ENCODE assay signal across 18 cellular contexts in the genomic region with DNA sequence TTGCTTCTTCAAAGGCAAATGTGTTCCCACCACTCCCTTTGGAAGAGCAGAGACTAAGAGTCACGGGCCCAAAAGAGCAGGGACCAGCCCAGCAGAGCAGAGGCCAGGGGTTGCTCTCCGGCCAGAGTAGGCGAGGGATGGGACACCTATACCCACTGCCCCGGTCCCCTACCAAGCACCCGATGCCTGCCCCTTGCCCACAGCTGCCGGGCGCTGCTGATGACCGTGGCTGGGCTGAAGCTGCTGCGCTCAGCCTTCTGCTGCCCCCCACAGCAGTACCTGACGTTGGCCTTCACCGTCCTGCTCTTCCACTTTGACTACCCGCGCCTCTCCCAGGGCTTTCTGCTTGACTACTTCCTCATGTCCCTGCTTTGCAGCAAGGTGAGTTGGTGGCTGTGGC. TPM values are rescaled to one million over a fixed set of nuclear protein-coding genes. Genes with fewer than 3 reads are reported as not detected.
DNase-seq lines count a peak whose midpoint lies in the region; ATAC-seq, FAIRE-seq and TF ChIP-seq lines count a peak whose summit lies in the region.
"Had no signal": no experiment of that assay in that cellular context is flagged by ENCODE, and none has a peak within 500 bp of the region (broad histone marks: within the 10 kb centered on the region; RNA-seq: fewer than 3 reads in every experiment).

No MANE protein-coding gene starts in this region.

- no peak for TF ChIP-seq RAD21 in HepG2 (CRISPR knock-in tag; IDR thresholded peaks at IDR 0.05)

- H4K20me1 ChIP-seq in HepG2 (ENCODE audit: insufficient read depth, low read length), result no peaks in the 10 kb centered on the region

- H3K79me2 ChIP-seq in HepG2 (ENCODE audit: insufficient read depth, low read length), result no peaks in the 10 kb centered on the region

- H3K4ac ChIP-seq in neuronal stem cell (ENCODE audit: low read length), result no peak overlapping the region

- H3K9ac ChIP-seq in HepG2 (ENCODE audit: insufficient read depth, low read depth, low read length) (no peak overlapping the region), neuronal stem cell (ENCODE audit: low read depth, low read length, poor library complexity) (peak overlapping the region; percentile 1)

- no TSS peak for BruUV-seq in HepG2 (replicated peaks; lab: Mats Ljungman, UMichigan)

- TF ChIP-seq POLR2A in HepG2 (IDR thresholded peaks at IDR 0.05; ENCODE audit: insufficient read depth in 1 of 2, low read depth in 2 of 2, low read length in 2 of 2), result no peak
- no peak for TF ChIP-seq POLR2A in right lobe of liver (IDR thresholded peaks at IDR 0.05)

- H2AK5ac ChIP-seq in neuronal stem cell (ENCODE audit: low read depth, low read length), result no peak overlapping the region

- H3K9me3 ChIP-seq in HepG2 (ENCODE audit: low read length), result no peaks in the 10 kb centered on the region
- no peaks in the 10 kb centered on the region for H3K9me3 ChIP-seq in right lobe of liver
- H3K9me3 ChIP-seq in neuronal stem cell (replicated peaks in 1 of 2; ENCODE audit: control insufficient read depth in 2 of 2, insufficient read depth in 1 of 2, low read depth in 1 of 2, low read length in 2 of 2), result no peaks in the 10 kb centered on the region
- H3K9me3 ChIP-seq: A549 had no signal

- CTCF ChIA-PET in activated naive CD4-positive, alpha-beta T cell treated with anti-CD3 and anti-CD28 coated beads for 36 hours (lab: Charles Lee), result interaction anchor here (0.9 to 1.8 kb wide), 4 partner anchors 11 to 82 kb away, joined by 3 to 6 read pairs (median 4); partner anchors contain the start of gene SIPA1
- CTCF ChIA-PET in HepG2 (lab: Yijun Ruan, JAX; ENCODE audit: low intra/inter-chr PET ratio, low total read pairs), result no interaction called here

- no peak overlapping the region for H2BK12ac ChIP-seq in neuronal stem cell (ENCODE audit: low read length)

- WGBS in HepG2 (ENCODE audit: low lambda C conversion rate), result 98% methylated on average over 9 of the region's 13 CpGs
- WGBS in right lobe of liver (ENCODE audit: insufficient coverage, low coverage, low lambda C conversion rate, missing lambda C conversion rate), result 89% methylated on average over 4 of the region's 13 CpGs
- WGBS in neuronal stem cell (ENCODE audit: extremely low coverage in 2 of 2, insufficient read length in 2 of 2, insufficient replicate concordance in 1 of 2), 2 donors, result no CpG with 5 or more reads among the region's 13 CpGs

- intact Hi-C loops in activated naive CD4-positive, alpha-beta T cell treated with anti-CD3 and anti-CD28 coated beads for 36 hours (cut with micrococcal nuclease), result loop anchor here (2.0 kb wide), 1 partner anchor 80 kb away; no protein-coding TSS in a partner anchor
- intact Hi-C loops in HepG2 (cut with micrococcal nuclease; ENCODE audit: unreplicated experiment) (no loop called here), right lobe of liver (cut with DNase I) (loop anchor here (10.0 kb wide), 3 partner anchors 78 to 198 kb away; no protein-coding TSS in a partner anchor)

- H3K27me3 ChIP-seq in HepG2 (ENCODE audit: control insufficient read depth in 1 of 2, insufficient read depth in 2 of 2, low read length in 2 of 2) (no peaks in the 10 kb centered on the region), right lobe of liver (no peaks in the 10 kb centered on the region), neuronal stem cell (ENCODE audit: control insufficient read depth in 3 of 3, insufficient read depth in 3 of 3, low read depth in 1 of 3, low read length in 3 of 3) (peaks cover 0 to 1% (median 0%) of the 10 kb centered on the region in 3 experiments)

- no peaks in the 10 kb centered on the region for H3K9me3 Mint-ChIP-seq in activated naive CD4-positive, alpha-beta T cell treated with anti-CD3 and anti-CD28 coated beads for 36 hours
- H3K9me3 Mint-ChIP-seq: CD14-positive monocyte; CD4-positive, alpha-beta memory T cell; HFFc6 had no signal

- H3K4me2 ChIP-seq in HepG2 (ENCODE audit: low read depth, low read length), result no peak overlapping the region
- no peak overlapping the region for H3K4me2 ChIP-seq in neuronal stem cell (ENCODE audit: insufficient read depth, low read length, poor library complexity, severe bottlenecking)
- H3K4me2 ChIP-seq: A549 had no signal

- H3K4me3 Mint-ChIP-seq in activated naive CD4-positive, alpha-beta T cell treated with anti-CD3 and anti-CD28 coated beads for 36 hours, result no peak overlapping the region
- H3K4me3 Mint-ChIP-seq: CD14-positive monocyte; CD4-positive, alpha-beta memory T cell; HFFc6 had no signal

- POLR2A ChIA-PET in HepG2 (lab: Yijun Ruan, JAX), result interaction anchor here (1.3 to 2.4 kb wide), 3 partner anchors 10 to 25 kb away, joined by 4 to 19 read pairs (median 4); partner anchors contain the start of gene SIPA1

- H4K91ac ChIP-seq in neuronal stem cell (ENCODE audit: low read depth, low read length, poor library complexity), result no peak overlapping the region

- H3K79me1 ChIP-seq in neuronal stem cell (ENCODE audit: low read depth, low read length), result peaks cover 1% of the 10 kb centered on the region

- H3K27ac ChIP-seq in HepG2 (ENCODE audit: extremely low read length, insufficient read depth, low read length) (no peak overlapping the region), right lobe of liver (no peak overlapping the region), neuronal stem cell (replicated peaks; ENCODE audit: low read length) (no peak overlapping the region)
- H3K27ac ChIP-seq: 22Rv1, A549 had no signal

- TF ChIP-seq CTCF in HepG2 (CRISPR knock-in tag; IDR thresholded peaks at IDR 0.05), result no peak
- TF ChIP-seq CTCF in right lobe of liver (IDR thresholded peaks at IDR 0.05), result no peak

- H2BK15ac ChIP-seq in neuronal stem cell (ENCODE audit: low read length), result no peak overlapping the region

- H3K14ac ChIP-seq in neuronal stem cell (ENCODE audit: low read length), result no peak overlapping the region

- in situ Hi-C loops in HepG2 (cut with HindIII; ENCODE audit: extremely low pct_ligation_motif_present, low pct_unique_long_range_greater_than_20kb), result no loop called here

- H3K18ac ChIP-seq in neuronal stem cell (ENCODE audit: low read length), result no peak overlapping the region

- ATAC-seq in HepG2, result no peak
- ATAC-seq in right lobe of liver, result no peak
- ATAC-seq: A549, HCT116 had no signal

- no peaks in the 10 kb centered on the region for H3K27me3 Mint-ChIP-seq in activated naive CD4-positive, alpha-beta T cell treated with anti-CD3 and anti-CD28 coated beads for 36 hours (ENCODE audit: low read depth)
- H3K27me3 Mint-ChIP-seq: CD4-positive, alpha-beta memory T cell had no signal

- no peak overlapping the region for H3K4me3 ChIP-seq in HepG2 (replicated peaks in 1 of 3; ENCODE audit: insufficient read depth in 1 of 3, low read depth in 2 of 3, low read length in 3 of 3)
- no peak overlapping the region for H3K4me3 ChIP-seq in right lobe of liver
- no peak overlapping the region for H3K4me3 ChIP-seq in neuronal stem cell (ENCODE audit: low read length in 2 of 2)
- H3K4me3 ChIP-seq: A549 had no signal

- peaks cover 16% of the 10 kb centered on the region for H3K36me3 Mint-ChIP-seq in activated naive CD4-positive, alpha-beta T cell treated with anti-CD3 and anti-CD28 coated beads for 36 hours (ENCODE audit: low read depth)

- FAIRE-seq in HepG2 (lab: Jason Lieb, UNC), result no peak
- FAIRE-seq: A549 had no signal

- TF ChIP-seq EP300 in HepG2 (IDR thresholded peaks at IDR 0.05; ENCODE audit: low read depth in 2 of 2, low read length in 2 of 2) (no peak), HepG2 (CRISPR knock-in tag; IDR thresholded peaks at IDR 0.05; ENCODE audit: borderline replicate concordance) (no peak)

- DNase-seq in activated naive CD4-positive, alpha-beta T cell treated with anti-CD3 and anti-CD28 coated beads for 36 hours, result no peak
- DNase-seq in activated naive CD4-positive, alpha-beta T cell treated with Interleukin-2 at 50 U/mL for 16 hours, result no peak
- DNase-seq in HepG2 (ENCODE audit: low spot score), result no peak
- DNase-seq in right lobe of liver, result no peak
- no peak for DNase-seq in neuronal stem cell (ENCODE audit: low spot score)
- DNase-seq in NCI-H2107 (lab: John Stamatoyannopoulos, UW), result no peak
- DNase-seq in HT-29 (ENCODE audit: low spot score), result no peak
- DNase-seq: AML-193; CD4-positive, alpha-beta memory T cell; DMS153; GF-D8; GOT3; H7; HFFc6 had no signal

- H2AFZ ChIP-seq in HepG2 (ENCODE audit: low read length) (no peak overlapping the region), neuronal stem cell (ENCODE audit: low read length) (no peak overlapping the region)

- peak overlapping the region; percentile 69 for H3K27ac Mint-ChIP-seq in activated naive CD4-positive, alpha-beta T cell treated with anti-CD3 and anti-CD28 coated beads for 36 hours
- H3K27ac Mint-ChIP-seq: HFFc6 had no signal

- H2BK120ac ChIP-seq in neuronal stem cell (ENCODE audit: low read depth, low read length), result no peak overlapping the region

- H4K8ac ChIP-seq in neuronal stem cell (ENCODE audit: low read depth, low read length), result no peak overlapping the region

- peaks cover 7% of the 10 kb centered on the region for H3K4me1 Mint-ChIP-seq in activated naive CD4-positive, alpha-beta T cell treated with anti-CD3 and anti-CD28 coated beads for 36 hours (ENCODE audit: low read depth)

- H3K4me1 ChIP-seq in HepG2 (ENCODE audit: insufficient read depth, low read length) (no peaks in the 10 kb centered on the region), right lobe of liver (no peaks in the 10 kb centered on the region), neuronal stem cell (ENCODE audit: control insufficient read depth in 2 of 2, insufficient read depth in 1 of 2, low read depth in 1 of 2, low read length in 2 of 2) (no peaks in the 10 kb centered on the region)
- H3K4me1 ChIP-seq: A549 had no signal

- no peak overlapping the region for H3K23ac ChIP-seq in neuronal stem cell (ENCODE audit: low read depth, low read length, poor library complexity)

- H2BK5ac ChIP-seq in neuronal stem cell (ENCODE audit: low read length), result no peak overlapping the region

- H3K36me3 ChIP-seq in HepG2 (replicated peaks in 1 of 2; ENCODE audit: control insufficient read depth in 1 of 2, insufficient read depth in 2 of 2, low read length in 2 of 2) (peaks cover 45 to 72% of the 10 kb centered on the region in 2 experiments), right lobe of liver (peaks cover 0 to 64% (median 14%) of the 10 kb centered on the region in 4 donors), neuronal stem cell (replicated peaks in 1 of 2; ENCODE audit: control insufficient read depth in 2 of 2, insufficient read depth in 2 of 2, low read length in 2 of 2) (peaks cover 63 to 90% of the 10 kb centered on the region in 2 donors)

RNA-seq across cellular contexts. Expression of gene SIPA1, which starts 10.7 kb away (rescaled TPM):
- total RNA-seq in activated naive CD4-positive, alpha-beta T cell treated with anti-CD3 and anti-CD28 coated beads for 36 hours, result 100 to 1,000 TPM; 146 to 150 TPM
- total RNA-seq in HepG2 (2016; rRNA removed; fragmentation: Illumina TruSeq; extraction: Trizol), result 5.4 and 5.8 TPM in 2 replicates
- total RNA-seq in HepG2 (2016; cell fraction: cytosol; rRNA removed; fragmentation: Illumina TruSeq; extraction: Trizol; ENCODE audit: low read depth), result 2.4 and 2.5 TPM in 2 replicates
- total RNA-seq in HepG2 (2016; cell fraction: insoluble cytoplasmic fraction; rRNA removed; fragmentation: Illumina TruSeq; extraction: Trizol), result 5.0 and 7.9 TPM in 2 replicates
- total RNA-seq in HepG2 (2016; cell fraction: membrane; rRNA removed; fragmentation: Illumina TruSeq; extraction: Trizol), result 5.1 and 6.5 TPM in 2 replicates
- total RNA-seq in HepG2 (2016; cell fraction: nucleus; rRNA removed; fragmentation: Illumina TruSeq; extraction: Trizol), result 4.5 and 6.8 TPM in 2 replicates
- 7.7 and 9.1 TPM in 2 replicates for polyA plus RNA-seq in HepG2 (2011; rRNA removed)
- polyA plus RNA-seq in HepG2 (2011; cell fraction: cytosol; rRNA removed), result 4.1 and 8.2 TPM in 2 replicates
- polyA plus RNA-seq in HepG2 (2011; cell fraction: nucleus; rRNA removed), result 29.6 and 37.0 TPM in 2 replicates
- polyA plus RNA-seq in HepG2 (2012), result 4.6 and 5.8 TPM in 2 replicates
- polyA plus RNA-seq in HepG2 (2016; cell fraction: cytosol; fragmentation: Illumina TruSeq; extraction: Trizol; ENCODE audit: low read depth), result 2.6 and 2.8 TPM in 2 replicates
- 4.1 and 5.0 TPM in 2 replicates for polyA plus RNA-seq in HepG2 (2016; cell fraction: insoluble cytoplasmic fraction; fragmentation: Illumina TruSeq; extraction: Trizol; ENCODE audit: low read depth)
- 4.4 and 5.1 TPM in 2 replicates for polyA plus RNA-seq in HepG2 (2016; cell fraction: membrane; fragmentation: Illumina TruSeq; extraction: Trizol; ENCODE audit: low read depth)
- polyA plus RNA-seq in HepG2 (2016; cell fraction: nucleus; fragmentation: Illumina TruSeq; extraction: Trizol; ENCODE audit: insufficient read depth, low read depth), result 10.2 and 11.1 TPM in 2 replicates
- polyA minus RNA-seq in HepG2 (2011; rRNA and poly(A)+ RNA removed; ENCODE audit: low replicate concordance), result 33.6 and 36.0 TPM in 2 replicates
- polyA minus RNA-seq in HepG2 (2011; cell fraction: cytosol; rRNA and poly(A)+ RNA removed), result 9.0 and 11.6 TPM in 2 replicates
- 6.8 and 10.8 TPM in 2 replicates for polyA minus RNA-seq in HepG2 (2011; cell fraction: nucleus; rRNA and poly(A)+ RNA removed)
- 10 to 100 TPM; 21.1 to 34.1 (median 25.3) TPM for total RNA-seq in right lobe of liver
- polyA plus RNA-seq in neuronal stem cell (2013, experiment 1 of 2), result 13.1 TPM
- 15.5 TPM for polyA plus RNA-seq in neuronal stem cell (2013, experiment 2 of 2)
- 79.1 and 95.3 TPM in 2 replicates for total RNA-seq in HT-29 (2014; rRNA removed; shearing (Covaris generic))

RNA-seq across cellular contexts. Expression of gene PCNX3, which starts 11.6 kb away (rescaled TPM):
- 10 to 100 TPM; 21.6 to 24.7 TPM for total RNA-seq in activated naive CD4-positive, alpha-beta T cell treated with anti-CD3 and anti-CD28 coated beads for 36 hours
- total RNA-seq in HepG2 (2016; rRNA removed; fragmentation: Illumina TruSeq; extraction: Trizol), result 14.5 and 23.0 TPM in 2 replicates
- total RNA-seq in HepG2 (2016; cell fraction: cytosol; rRNA removed; fragmentation: Illumina TruSeq; extraction: Trizol; ENCODE audit: low read depth), result 8.5 and 8.7 TPM in 2 replicates
- 12.2 and 22.7 TPM in 2 replicates for total RNA-seq in HepG2 (2016; cell fraction: insoluble cytoplasmic fraction; rRNA removed; fragmentation: Illumina TruSeq; extraction: Trizol)
- total RNA-seq in HepG2 (2016; cell fraction: membrane; rRNA removed; fragmentation: Illumina TruSeq; extraction: Trizol), result 9.3 and 9.7 TPM in 2 replicates
- total RNA-seq in HepG2 (2016; cell fraction: nucleus; rRNA removed; fragmentation: Illumina TruSeq; extraction: Trizol), result 26.0 and 33.8 TPM in 2 replicates
- 16.2 and 23.1 TPM in 2 replicates for polyA plus RNA-seq in HepG2 (2011; rRNA removed)
- polyA plus RNA-seq in HepG2 (2011; cell fraction: cytosol; rRNA removed), result 12.7 and 17.1 TPM in 2 replicates
- polyA plus RNA-seq in HepG2 (2011; cell fraction: nucleus; rRNA removed), result 99.5 and 123 TPM in 2 replicates
- 14.4 and 24.5 TPM in 2 replicates for polyA plus RNA-seq in HepG2 (2012)
- polyA plus RNA-seq in HepG2 (2016; cell fraction: cytosol; fragmentation: Illumina TruSeq; extraction: Trizol; ENCODE audit: low read depth), result 4.3 and 4.9 TPM in 2 replicates
- 14.3 and 21.7 TPM in 2 replicates for polyA plus RNA-seq in HepG2 (2016; cell fraction: insoluble cytoplasmic fraction; fragmentation: Illumina TruSeq; extraction: Trizol; ENCODE audit: low read depth)
- polyA plus RNA-seq in HepG2 (2016; cell fraction: membrane; fragmentation: Illumina TruSeq; extraction: Trizol; ENCODE audit: low read depth), result 5.8 and 6.9 TPM in 2 replicates
- polyA plus RNA-seq in HepG2 (2016; cell fraction: nucleus; fragmentation: Illumina TruSeq; extraction: Trizol; ENCODE audit: insufficient read depth, low read depth), result 68.2 and 73.5 TPM in 2 replicates
- 35.6 and 67.6 TPM in 2 replicates for polyA minus RNA-seq in HepG2 (2011; rRNA and poly(A)+ RNA removed; ENCODE audit: low replicate concordance)
- polyA minus RNA-seq in HepG2 (2011; cell fraction: cytosol; rRNA and poly(A)+ RNA removed), result 23.3 and 27.8 TPM in 2 replicates
- polyA minus RNA-seq in HepG2 (2011; cell fraction: nucleus; rRNA and poly(A)+ RNA removed), result 32.3 and 32.8 TPM in 2 replicates
- 10 to 100 TPM; 11.2 to 32.9 (median 12.4) TPM for total RNA-seq in right lobe of liver
- polyA plus RNA-seq in neuronal stem cell (2013, experiment 1 of 2), result 11.7 TPM
- polyA plus RNA-seq in neuronal stem cell (2013, experiment 2 of 2), result 11.4 TPM
- 87.6 and 102 TPM in 2 replicates for total RNA-seq in HT-29 (2014; rRNA removed; shearing (Covaris generic))

RNA-seq across cellular contexts. Expression of gene MAP3K11, which starts 13.2 kb away (rescaled TPM):
- total RNA-seq in activated naive CD4-positive, alpha-beta T cell treated with anti-CD3 and anti-CD28 coated beads for 36 hours, result 10 to 100 TPM; 28.9 to 32.7 TPM
- total RNA-seq in HepG2 (2016; rRNA removed; fragmentation: Illumina TruSeq; extraction: Trizol) (35.6 and 51.5 TPM in 2 replicates), right lobe of liver (10 to 100 TPM; 48.3 to 67.1 (median 60.9) TPM)
- total RNA-seq in HepG2 (2016; cell fraction: cytosol; rRNA removed; fragmentation: Illumina TruSeq; extraction: Trizol; ENCODE audit: low read depth), result 9.8 and 11.0 TPM in 2 replicates
- total RNA-seq in HepG2 (2016; cell fraction: insoluble cytoplasmic fraction; rRNA removed; fragmentation: Illumina TruSeq; extraction: Trizol), result 28.4 and 51.3 TPM in 2 replicates
- total RNA-seq in HepG2 (2016; cell fraction: membrane; rRNA removed; fragmentation: Illumina TruSeq; extraction: Trizol), result 23.9 and 24.4 TPM in 2 replicates
- 38.3 and 44.6 TPM in 2 replicates for total RNA-seq in HepG2 (2016; cell fraction: nucleus; rRNA removed; fragmentation: Illumina TruSeq; extraction: Trizol)
- 35.9 and 54.6 TPM in 2 replicates for polyA plus RNA-seq in HepG2 (2011; rRNA removed)
- 29.9 and 43.3 TPM in 2 replicates for polyA plus RNA-seq in HepG2 (2011; cell fraction: cytosol; rRNA removed)
- polyA plus RNA-seq in HepG2 (2011; cell fraction: nucleus; rRNA removed), result 105 and 109 TPM in 2 replicates
- polyA plus RNA-seq in HepG2 (2012), result 41.6 and 47.6 TPM in 2 replicates
- 10.0 and 10.8 TPM in 2 replicates for polyA plus RNA-seq in HepG2 (2016; cell fraction: cytosol; fragmentation: Illumina TruSeq; extraction: Trizol; ENCODE audit: low read depth)
- 43.2 and 55.5 TPM in 2 replicates for polyA plus RNA-seq in HepG2 (2016; cell fraction: insoluble cytoplasmic fraction; fragmentation: Illumina TruSeq; extraction: Trizol; ENCODE audit: low read depth)
- 24.5 and 29.1 TPM in 2 replicates for polyA plus RNA-seq in HepG2 (2016; cell fraction: membrane; fragmentation: Illumina TruSeq; extraction: Trizol; ENCODE audit: low read depth)
- 98.1 and 107 TPM in 2 replicates for polyA plus RNA-seq in HepG2 (2016; cell fraction: nucleus; fragmentation: Illumina TruSeq; extraction: Trizol; ENCODE audit: insufficient read depth, low read depth)
- polyA minus RNA-seq in HepG2 (2011; rRNA and poly(A)+ RNA removed; ENCODE audit: low replicate concordance), result 59.8 and 117 TPM in 2 replicates
- polyA minus RNA-seq in HepG2 (2011; cell fraction: cytosol; rRNA and poly(A)+ RNA removed), result 35.9 and 41.2 TPM in 2 replicates
- 61.7 and 76.1 TPM in 2 replicates for polyA minus RNA-seq in HepG2 (2011; cell fraction: nucleus; rRNA and poly(A)+ RNA removed)
- polyA plus RNA-seq in neuronal stem cell (2013, experiment 1 of 2), result 34.0 TPM
- 32.6 TPM for polyA plus RNA-seq in neuronal stem cell (2013, experiment 2 of 2)
- total RNA-seq in HT-29 (2014; rRNA removed; shearing (Covaris generic)), result 129 and 134 TPM in 2 replicates

RNA-seq across cellular contexts. Expression of gene KCNK7, which starts 31.6 kb away (rescaled TPM):
- under 1 TPM in 1 of 2 experiments, not detected in 1; 0.35 TPM for total RNA-seq in activated naive CD4-positive, alpha-beta T cell treated with anti-CD3 and anti-CD28 coated beads for 36 hours
- total RNA-seq in HepG2 (2016; rRNA removed; fragmentation: Illumina TruSeq; extraction: Trizol), result not detected in 2 replicates
- not detected in 2 replicates for total RNA-seq in HepG2 (2016; cell fraction: cytosol; rRNA removed; fragmentation: Illumina TruSeq; extraction: Trizol; ENCODE audit: low read depth)
- not detected in 2 replicates for total RNA-seq in HepG2 (2016; cell fraction: insoluble cytoplasmic fraction; rRNA removed; fragmentation: Illumina TruSeq; extraction: Trizol)
- total RNA-seq in HepG2 (2016; cell fraction: membrane; rRNA removed; fragmentation: Illumina TruSeq; extraction: Trizol), result not detected in 2 replicates
- total RNA-seq in HepG2 (2016; cell fraction: nucleus; rRNA removed; fragmentation: Illumina TruSeq; extraction: Trizol), result 1.2 TPM in 1 of 2 replicates, not detected in the other
- 0.11 and 0.14 TPM in 2 replicates for polyA plus RNA-seq in HepG2 (2011; rRNA removed)
- polyA plus RNA-seq in HepG2 (2011; cell fraction: cytosol; rRNA removed), result 0.04 TPM in 1 of 2 replicates, not detected in the other
- 0.69 and 0.97 TPM in 2 replicates for polyA plus RNA-seq in HepG2 (2011; cell fraction: nucleus; rRNA removed)
- polyA plus RNA-seq in HepG2 (2012), result 0.28 TPM in 1 of 2 replicates, not detected in the other
- polyA plus RNA-seq in HepG2 (2016; cell fraction: cytosol; fragmentation: Illumina TruSeq; extraction: Trizol; ENCODE audit: low read depth), result not detected in 2 replicates
- not detected in 2 replicates for polyA plus RNA-seq in HepG2 (2016; cell fraction: insoluble cytoplasmic fraction; fragmentation: Illumina TruSeq; extraction: Trizol; ENCODE audit: low read depth)
- not detected in 2 replicates for polyA plus RNA-seq in HepG2 (2016; cell fraction: membrane; fragmentation: Illumina TruSeq; extraction: Trizol; ENCODE audit: low read depth)
- polyA plus RNA-seq in HepG2 (2016; cell fraction: nucleus; fragmentation: Illumina TruSeq; extraction: Trizol; ENCODE audit: insufficient read depth, low read depth), result 0.38 and 0.77 TPM in 2 replicates
- 0.33 and 0.90 TPM in 2 replicates for polyA minus RNA-seq in HepG2 (2011; rRNA and poly(A)+ RNA removed; ENCODE audit: low replicate concordance)
- polyA minus RNA-seq in HepG2 (2011; cell fraction: cytosol; rRNA and poly(A)+ RNA removed), result not detected in 2 replicates
- polyA minus RNA-seq in HepG2 (2011; cell fraction: nucleus; rRNA and poly(A)+ RNA removed), result 0.75 and 1.2 TPM in 2 replicates
- total RNA-seq in right lobe of liver, result under 1 TPM in 1 of 6 experiments, not detected in 5; 0.31 TPM
- 0.06 TPM for polyA plus RNA-seq in neuronal stem cell (2013, experiment 1 of 2)
- 0.08 TPM for polyA plus RNA-seq in neuronal stem cell (2013, experiment 2 of 2)
- total RNA-seq in HT-29 (2014; rRNA removed; shearing (Covaris generic)), result 1.2 and 2.5 TPM in 2 replicates
- total RNA-seq: H7 had no signal
- polyA plus RNA-seq: CD14-positive monocyte had no signal

RNA-seq across cellular contexts. Expression of gene RELA, which starts 35.5 kb away (rescaled TPM):
- total RNA-seq in activated naive CD4-positive, alpha-beta T cell treated with anti-CD3 and anti-CD28 coated beads for 36 hours, result 10 to 100 TPM; 66.9 to 68.5 TPM
- total RNA-seq in HepG2 (2016; rRNA removed; fragmentation: Illumina TruSeq; extraction: Trizol), result 18.7 and 21.4 TPM in 2 replicates
- 13.2 and 15.2 TPM in 2 replicates for total RNA-seq in HepG2 (2016; cell fraction: cytosol; rRNA removed; fragmentation: Illumina TruSeq; extraction: Trizol; ENCODE audit: low read depth)
- total RNA-seq in HepG2 (2016; cell fraction: insoluble cytoplasmic fraction; rRNA removed; fragmentation: Illumina TruSeq; extraction: Trizol), result 18.1 and 22.6 TPM in 2 replicates
- total RNA-seq in HepG2 (2016; cell fraction: membrane; rRNA removed; fragmentation: Illumina TruSeq; extraction: Trizol), result 29.5 and 31.1 TPM in 2 replicates
- total RNA-seq in HepG2 (2016; cell fraction: nucleus; rRNA removed; fragmentation: Illumina TruSeq; extraction: Trizol), result 22.2 and 24.4 TPM in 2 replicates
- polyA plus RNA-seq in HepG2 (2011; rRNA removed), result 40.5 and 51.0 TPM in 2 replicates
- polyA plus RNA-seq in HepG2 (2011; cell fraction: cytosol; rRNA removed), result 17.1 and 18.5 TPM in 2 replicates
- polyA plus RNA-seq in HepG2 (2011; cell fraction: nucleus; rRNA removed), result 130 and 135 TPM in 2 replicates
- polyA plus RNA-seq in HepG2 (2012), result 35.3 and 47.6 TPM in 2 replicates
- 18.5 and 18.9 TPM in 2 replicates for polyA plus RNA-seq in HepG2 (2016; cell fraction: cytosol; fragmentation: Illumina TruSeq; extraction: Trizol; ENCODE audit: low read depth)
- polyA plus RNA-seq in HepG2 (2016; cell fraction: insoluble cytoplasmic fraction; fragmentation: Illumina TruSeq; extraction: Trizol; ENCODE audit: low read depth), result 29.6 and 39.8 TPM in 2 replicates
- 31.6 and 34.3 TPM in 2 replicates for polyA plus RNA-seq in HepG2 (2016; cell fraction: membrane; fragmentation: Illumina TruSeq; extraction: Trizol; ENCODE audit: low read depth)
- polyA plus RNA-seq in HepG2 (2016; cell fraction: nucleus; fragmentation: Illumina TruSeq; extraction: Trizol; ENCODE audit: insufficient read depth, low read depth), result 67.4 and 71.3 TPM in 2 replicates
- 44.8 and 56.8 TPM in 2 replicates for polyA minus RNA-seq in HepG2 (2011; rRNA and poly(A)+ RNA removed; ENCODE audit: low replicate concordance)
- 19.2 and 21.1 TPM in 2 replicates for polyA minus RNA-seq in HepG2 (2011; cell fraction: cytosol; rRNA and poly(A)+ RNA removed)
- polyA minus RNA-seq in HepG2 (2011; cell fraction: nucleus; rRNA and poly(A)+ RNA removed), result 31.7 and 34.9 TPM in 2 replicates
- 10 to 100 TPM; 27.8 to 51.1 (median 41.9) TPM for total RNA-seq in right lobe of liver
- polyA plus RNA-seq in neuronal stem cell (2013, experiment 1 of 2), result 26.0 TPM
- polyA plus RNA-seq in neuronal stem cell (2013, experiment 2 of 2), result 24.2 TPM
- 87.3 and 112 TPM in 2 replicates for total RNA-seq in HT-29 (2014; rRNA removed; shearing (Covaris generic))
